In the genomic region with DNA sequence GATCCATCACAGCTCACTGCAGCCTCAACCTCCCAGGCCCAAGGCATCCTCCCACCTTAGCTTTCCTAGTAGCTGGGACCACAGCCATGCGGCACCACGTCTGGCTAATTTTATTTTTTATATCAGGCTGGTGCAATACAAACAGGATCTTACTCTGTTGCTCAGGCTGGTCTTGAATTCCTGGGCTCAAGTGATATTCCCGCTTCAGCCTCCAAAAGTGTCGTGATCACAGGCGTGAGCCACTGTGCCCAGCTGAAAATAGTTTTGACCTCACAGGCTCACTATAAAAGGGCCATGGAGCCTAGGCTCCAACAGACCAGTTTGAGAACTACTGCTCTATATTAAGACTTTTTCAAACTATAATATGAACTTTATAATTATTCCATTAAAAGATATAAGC, we compare ENCODE assay signal across 16 cellular contexts.
"Had no signal": no experiment of that assay in that cellular context is flagged by ENCODE, and none has a peak within 500 bp of the region (broad histone marks: within the 10 kb centered on the region; RNA-seq: fewer than 3 reads in every experiment).

No MANE protein-coding gene starts in this region.

- H3K27me3 Mint-ChIP-seq: activated naive CD8-positive, alpha-beta T cell; central memory CD8-positive, alpha-beta T cell; naive thymus-derived CD8-positive, alpha-beta T cell; stimulated activated naive CD8-positive, alpha-beta T cell treated with anti-CD3 and anti-CD28 coated beads, Interleukin-15, Interleukin-2, amounts not matched to agents 100 ng/mL and 50 ng/mL, for 24 hours had no signal

- H3K4me1 Mint-ChIP-seq: WTC11 had no signal

- H3K27ac Mint-ChIP-seq: activated naive CD8-positive, alpha-beta T cell; stimulated activated naive CD8-positive, alpha-beta T cell treated with anti-CD3 and anti-CD28 coated beads, Interleukin-15, Interleukin-2, amounts not matched to agents 100 ng/mL and 50 ng/mL, for 24 hours; WTC11 had no signal

- H3K27ac ChIP-seq: colonic mucosa, dorsolateral prefrontal cortex, esophagus muscularis mucosa, ovary, SJSA1 had no signal

- H3K27me3 ChIP-seq: colonic mucosa, dorsolateral prefrontal cortex, esophagus muscularis mucosa, ovary, SJSA1, tibial artery had no signal

- DNase-seq: activated CD4-positive, alpha-beta T cell treated with anti-CD3 and anti-CD28 coated beads, Interleukin-2, amount 50 U/mL, for 4 hours; activated naive CD4-positive, alpha-beta T cell; colonic mucosa; naive thymus-derived CD8-positive, alpha-beta T cell; substantia nigra; T1000; tibial artery had no signal

- H3K36me3 ChIP-seq: ovary had no signal

- H3K4me3 Mint-ChIP-seq: activated naive CD8-positive, alpha-beta T cell; central memory CD8-positive, alpha-beta T cell; naive thymus-derived CD8-positive, alpha-beta T cell; stimulated activated naive CD8-positive, alpha-beta T cell treated with anti-CD3 and anti-CD28 coated beads, Interleukin-15, Interleukin-2, amounts not matched to agents 100 ng/mL and 50 ng/mL, for 24 hours; WTC11 had no signal

- H3K9me3 Mint-ChIP-seq: central memory CD8-positive, alpha-beta T cell; naive thymus-derived CD8-positive, alpha-beta T cell; stimulated activated naive CD8-positive, alpha-beta T cell treated with anti-CD3 and anti-CD28 coated beads, Interleukin-15, Interleukin-2, amounts not matched to agents 100 ng/mL and 50 ng/mL, for 24 hours; WTC11 had no signal

- ATAC-seq: left lobe of liver; naive thymus-derived CD8-positive, alpha-beta T cell; WTC11 had no signal

- H3K9me3 ChIP-seq: colonic mucosa, esophagus muscularis mucosa, ovary, SJSA1, tibial artery had no signal

- H3K4me3 ChIP-seq: colonic mucosa, dorsolateral prefrontal cortex, esophagus muscularis mucosa, ovary, SJSA1, tibial artery had no signal

- H3K4me1 ChIP-seq: colonic mucosa, SJSA1 had no signal
